In the genomic region with DNA sequence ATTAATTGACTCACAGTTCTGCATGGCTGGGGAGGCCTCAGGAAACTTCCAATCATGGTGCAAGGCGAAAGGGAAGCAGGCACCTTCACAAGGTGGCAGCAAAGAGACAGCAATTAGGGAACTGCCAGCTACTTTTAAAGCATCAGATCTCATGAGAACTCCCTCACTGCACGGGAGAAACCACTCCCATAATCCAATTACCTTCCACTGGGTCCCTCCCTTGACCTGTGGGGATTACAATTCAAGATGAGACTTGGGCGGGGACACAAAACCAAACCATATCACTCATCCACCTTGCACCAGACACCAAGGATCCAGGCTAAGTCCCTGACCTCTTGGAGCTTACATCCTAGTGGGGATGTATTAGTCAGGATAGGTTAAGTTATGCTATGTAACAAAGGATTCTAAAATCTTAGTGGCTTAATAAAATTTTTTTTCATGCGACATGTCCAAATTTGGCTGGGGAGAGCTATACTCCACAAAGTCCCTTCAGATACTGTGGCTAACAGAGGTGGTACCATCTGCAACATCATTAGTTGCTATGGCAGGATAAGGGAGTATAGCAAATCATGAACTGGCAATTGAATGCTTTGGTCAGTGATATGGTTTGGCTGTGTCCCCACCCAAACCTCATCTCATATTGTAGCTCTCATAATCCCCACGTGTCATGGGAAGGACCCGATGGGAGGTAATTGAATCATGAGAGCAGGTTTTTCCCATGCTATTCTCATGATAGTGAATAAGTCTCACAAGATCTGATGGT, we compare ENCODE assay signal across 12 cellular contexts. TPM values are rescaled to one million over a fixed set of nuclear protein-coding genes. Genes with fewer than 3 reads are reported as not detected.
A peak's percentile ranks its signal among the peaks of the same experiment; 100 is the strongest.
DNase-seq lines count a peak whose midpoint lies in the region; ATAC-seq and TF ChIP-seq lines count a peak whose summit lies in the region.
"Had no signal": no experiment of that assay in that cellular context is flagged by ENCODE, and none has a peak within 500 bp of the region (broad histone marks: within the 10 kb centered on the region; RNA-seq: fewer than 3 reads in every experiment).

No MANE protein-coding gene starts in this region.

- no peaks in the 10 kb centered on the region for H3K4me1 ChIP-seq in foreskin keratinocyte
- peaks cover 0 to 22% (median 9%) of the 10 kb centered on the region in 6 donors for H3K4me1 ChIP-seq in spleen
- H3K4me1 ChIP-seq: gastrocnemius medialis had no signal

- DNase-seq in DMS 273 (lab: John Stamatoyannopoulos, UW; ENCODE audit: unreplicated experiment) (peak; percentile 18), DMS 273 treated with DMSO at 0.1 percent for 48 hours (lab: John Stamatoyannopoulos, UW) (no peak), GM06990 (ENCODE audit: extremely low read depth, insufficient read length) (no peak), OCI-M1 (lab: John Stamatoyannopoulos, UW) (peak; percentile 55), foreskin keratinocyte (no peak), spleen (no peak)
- DNase-seq: 8988T, gastrocnemius medialis had no signal

- no peak overlapping the region for H3K4me3 ChIP-seq in GM06990 (replicated peaks; ENCODE audit: low read depth, low read length)
- no peak overlapping the region for H3K4me3 ChIP-seq in spleen
- H3K4me3 ChIP-seq: gastrocnemius medialis had no signal

- no peak for ATAC-seq in foreskin keratinocyte
- ATAC-seq in HG02938 (IDR thresholded peaks at IDR 0.05; ENCODE audit: unreplicated experiment): no peak
- ATAC-seq in GM18517 (IDR thresholded peaks at IDR 0.05; ENCODE audit: unreplicated experiment): no peak
- ATAC-seq: gastrocnemius medialis had no signal

- intact Hi-C loops in spleen (cut with DNase I; ENCODE audit: low total_unique reads): no loop called here

- H3K27me3 ChIP-seq in GM06990 (replicated peaks; ENCODE audit: control insufficient read depth, insufficient read depth, low read length) (no peaks in the 10 kb centered on the region), foreskin keratinocyte (peaks cover 29% of the 10 kb centered on the region), spleen (replicated peaks in 1 of 7) (no peaks in the 10 kb centered on the region)

- no peak for TF ChIP-seq POLR2A in spleen (IDR thresholded peaks at IDR 0.05)

- H3K9me3 ChIP-seq in spleen: peaks cover 3 to 13% (median 9%) of the 10 kb centered on the region in 8 donors

- H3K27ac ChIP-seq in foreskin keratinocyte (no peak overlapping the region), spleen (no peak overlapping the region)
- H3K27ac ChIP-seq: gastrocnemius medialis had no signal

- 71 to 77% (median 76%) methylated on average over 6 of the region's 6 CpGs for WGBS in spleen, 5 donors

- TF ChIP-seq CTCF in GM06990 (IDR thresholded peaks at IDR 0.05; ENCODE audit: insufficient read depth, low read length, poor library complexity, severe bottlenecking) (peak; percentile 19), foreskin keratinocyte (conservative IDR thresholded peaks at IDR 0.05) (peak; percentile 46), spleen (IDR thresholded peaks at IDR 0.05 in 8 of 11, conservative IDR thresholded peaks at IDR 0.05 in 3 of 11) (peak in 4 of 11 experiments; percentile 16 to 38 (median 32))

- H3K36me3 ChIP-seq in GM06990 (ENCODE audit: control insufficient read depth, insufficient read depth, low read length) (no peaks in the 10 kb centered on the region), spleen (peaks cover 0 to 4% (median 0%) of the 10 kb centered on the region in 6 donors)
- H3K36me3 ChIP-seq: gastrocnemius medialis had no signal

RNA-seq across cellular contexts. Expression of a gene that starts 8.3 kb away (rescaled TPM):
- total RNA-seq in foreskin keratinocyte (not detected in 2 replicates), spleen (under 1 TPM in 1 of 7 donors, not detected in 6; 0.51 TPM)
- polyA plus RNA-seq in foreskin keratinocyte (not detected in 2 replicates), spleen (under 1 TPM in 2 of 3 donors, not detected in 1; 0.48 to 0.61 TPM)
- total RNA-seq: activated CD8-positive, alpha-beta memory T cell treated with anti-CD3 and anti-CD28 coated beads for 36 hours; gastrocnemius medialis; lung microvascular endothelial cell had no signal

RNA-seq across cellular contexts. Expression of a gene that starts 12.0 kb away (rescaled TPM):
- total RNA-seq in foreskin keratinocyte (91.3 and 98.0 TPM in 2 replicates), spleen (10 to 100 TPM; 18.1 to 30.2 (median 21.6) TPM)
- polyA plus RNA-seq in foreskin keratinocyte (113 and 125 TPM in 2 replicates), spleen (10 to 100 TPM; 10.9 to 17.4 (median 11.2) TPM)

RNA-seq across cellular contexts. Expression of a gene that starts 31.9 kb away (rescaled TPM):
- 54.5 and 59.6 TPM in 2 replicates for total RNA-seq in foreskin keratinocyte
- polyA plus RNA-seq in foreskin keratinocyte: 81.3 and 89.9 TPM in 2 replicates
- 100 to 1,000 TPM; 133 to 206 (median 157) TPM for total RNA-seq in spleen
- polyA plus RNA-seq in spleen: 100 to 1,000 TPM; 132 to 205 (median 145) TPM

RNA-seq across cellular contexts. Expression of a gene that starts 45.5 kb away (rescaled TPM):
- not detected in 2 replicates for total RNA-seq in foreskin keratinocyte
- polyA plus RNA-seq in foreskin keratinocyte: not detected in 2 replicates
- total RNA-seq in spleen: under 1 TPM in 2 of 7 donors, not detected in 5; 0.60 to 0.67 TPM
- 1 to 10 TPM in 2 of 3 donors, under 1 TPM in 1; 0.48 to 5.0 (median 2.0) TPM for polyA plus RNA-seq in spleen
- total RNA-seq: gastrocnemius medialis had no signal

RNA-seq across cellular contexts. Expression of a gene that starts 55.1 kb away (rescaled TPM):
- total RNA-seq in foreskin keratinocyte (not detected in 2 replicates), spleen (10 to 100 TPM in 3 of 7 donors, under 1 TPM in 2, not detected in 2; 0.26 to 55.2 (median 35.1) TPM)
- polyA plus RNA-seq in foreskin keratinocyte (not detected in 2 replicates), spleen (under 1 TPM; 0.07 to 0.42 (median 0.16) TPM)
- total RNA-seq: activated CD8-positive, alpha-beta memory T cell treated with anti-CD3 and anti-CD28 coated beads for 36 hours; lung microvascular endothelial cell had no signal

Comparison
In these comparisons a context has a peak if more than half of its experiments do, and no peak if none do; other contexts are left out.
1. DNase-seq: peak in DMS 273 (single experiment) and OCI-M1 (single experiment); none in DMS 273 treated with DMSO at 0.1 percent for 48 hours (single experiment), GM06990 (single experiment), foreskin keratinocyte (0 of 2) and spleen (single experiment).